ENCODE assay signal across 9 cellular contexts in the genomic region with DNA sequence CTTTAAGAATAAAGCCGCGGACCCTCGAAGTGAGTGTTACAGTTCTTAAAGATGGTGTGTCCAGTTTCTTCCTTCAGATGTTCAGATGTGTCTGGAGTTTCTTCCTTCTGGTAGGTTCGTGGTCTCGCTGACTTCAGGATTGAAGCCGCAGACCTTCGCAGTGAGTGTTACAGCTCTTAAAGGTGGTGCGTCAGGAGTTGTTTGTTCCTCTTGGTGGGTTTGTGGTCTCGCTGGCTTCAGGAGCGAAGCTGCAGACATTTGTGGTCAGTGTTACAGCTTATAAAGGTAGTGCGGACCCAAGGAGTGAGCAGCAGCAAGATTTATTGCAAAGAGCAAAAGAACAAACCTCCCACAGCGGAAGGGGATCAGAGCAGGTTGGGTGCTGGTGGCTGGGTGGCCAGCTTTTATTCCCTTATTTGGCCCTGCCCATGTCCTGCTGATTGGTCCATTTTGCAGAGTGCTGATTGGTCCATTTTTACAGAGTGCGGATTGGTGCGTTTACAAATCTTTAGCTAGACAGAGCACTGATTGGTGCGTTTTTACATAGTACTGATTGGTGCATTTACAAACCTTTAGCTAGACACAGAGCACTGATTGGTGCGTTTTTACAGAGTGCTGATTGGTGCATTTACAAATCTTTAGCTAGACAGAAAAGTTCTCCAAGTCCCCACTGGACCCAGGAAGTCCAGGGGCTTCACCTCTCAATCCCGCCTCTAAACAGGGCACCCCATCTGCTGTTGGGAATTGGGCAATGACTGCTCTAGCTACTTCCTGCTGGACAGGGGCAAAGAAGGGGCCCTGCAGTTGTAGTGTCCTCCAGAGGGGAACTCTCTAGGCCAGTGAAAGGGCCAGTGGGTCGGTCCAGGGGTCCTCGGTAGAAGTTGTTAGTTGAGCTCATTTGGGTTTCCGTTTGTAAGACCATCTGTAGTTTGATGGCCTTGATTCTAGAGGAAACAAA. TPM values are rescaled to one million over a fixed set of nuclear protein-coding genes. Genes with fewer than 3 reads are reported as not detected.
DNase-seq lines count a peak whose midpoint lies in the region; ATAC-seq, FAIRE-seq and TF ChIP-seq lines count a peak whose summit lies in the region.
"Not testable (repeated sequence)": the region's sequence is repeated elsewhere in the genome, so short reads cannot be mapped to it uniquely, and the experiment has no call there.
"Had no signal": no experiment of that assay in that cellular context is flagged by ENCODE, and none has a peak within 500 bp of the region (broad histone marks: within the 10 kb centered on the region; RNA-seq: fewer than 3 reads in every experiment).

No MANE protein-coding gene starts in this region.

- WGBS in esophagus muscularis mucosa = 89% methylated on average over 17 of the region's 20 CpGs

- not testable (repeated sequence) for TF ChIP-seq EP300 in esophagus muscularis mucosa (IDR thresholded peaks at IDR 0.05)

- H3K4me3 Mint-ChIP-seq in activated naive CD8-positive, alpha-beta T cell treated with anti-CD3 and anti-CD28 coated beads, Interleukin-2, amount 10 ng/mL, durations not matched to agents 7 days and 5 days = peak overlapping the region; percentile 87
- peak overlapping the region; percentile 89 to 97 (median 96) for H3K4me3 Mint-ChIP-seq in naive thymus-derived CD8-positive, alpha-beta T cell

- H3K36me3 Mint-ChIP-seq in activated naive CD8-positive, alpha-beta T cell treated with anti-CD3 and anti-CD28 coated beads, Interleukin-2, amount 10 ng/mL, durations not matched to agents 7 days and 5 days = peaks cover 40% of the 10 kb centered on the region
- peaks cover 11 to 28% (median 14%) of the 10 kb centered on the region in 3 donors for H3K36me3 Mint-ChIP-seq in naive thymus-derived CD8-positive, alpha-beta T cell

- not testable (repeated sequence) for H3K9me3 Mint-ChIP-seq in activated naive CD8-positive, alpha-beta T cell treated with anti-CD3 and anti-CD28 coated beads, Interleukin-2, amount 10 ng/mL, durations not matched to agents 7 days and 5 days; naive thymus-derived CD8-positive, alpha-beta T cell

- not testable (repeated sequence) for BruUV-seq in A673 (replicated peaks; lab: Mats Ljungman, UMichigan)

- H3K36me3 ChIP-seq in A673 (ENCODE audit: insufficient read depth, low read length, poor library complexity, severe bottlenecking); esophagus muscularis mucosa: not testable (repeated sequence)

- not testable (repeated sequence) for H3K4me1 ChIP-seq in A673 (ENCODE audit: insufficient read depth, low read length, poor library complexity, severe bottlenecking)
- H3K4me1 ChIP-seq in esophagus muscularis mucosa = peaks cover 33 to 61% (median 56%) of the 10 kb centered on the region in 4 donors

- peak overlapping the region; percentile 81 for H3K27ac ChIP-seq in A673 (ENCODE audit: low read depth, low read length, poor library complexity, severe bottlenecking)
- peak overlapping the region; percentile 97 for H3K27ac ChIP-seq in VCaP
- H3K27ac ChIP-seq in esophagus muscularis mucosa (replicated peaks in 1 of 4) = not testable (repeated sequence)

- H3K4me1 Mint-ChIP-seq in activated naive CD8-positive, alpha-beta T cell treated with anti-CD3 and anti-CD28 coated beads, Interleukin-2, amount 10 ng/mL, durations not matched to agents 7 days and 5 days = peaks cover 50% of the 10 kb centered on the region
- peaks cover 42 to 75% (median 66%) of the 10 kb centered on the region in 4 donors for H3K4me1 Mint-ChIP-seq in naive thymus-derived CD8-positive, alpha-beta T cell

- not testable (repeated sequence) for H3K27me3 ChIP-seq in A673 (replicated peaks; ENCODE audit: insufficient read depth, low read depth, low read length, poor library complexity); esophagus muscularis mucosa

- not testable (repeated sequence) for H3K9me3 ChIP-seq in A673 (ENCODE audit: low read depth, low read length, poor library complexity, severe bottlenecking); esophagus muscularis mucosa

- POLR2A ChIA-PET in A673 (lab: Charles Lee; ENCODE audit: low non-redundant PET) = not testable (repeated sequence)
- POLR2A ChIA-PET in activated naive CD8-positive, alpha-beta T cell treated with anti-CD3 and anti-CD28 coated beads, Interleukin-2, amount 10 ng/mL, durations not matched to agents 7 days and 5 days (lab: Charles Lee) = interaction anchor here (0.7 kb wide), 3 partner anchors 11 to 347 kb away, joined by 3 to 5 read pairs (median 3); no protein-coding TSS in a partner anchor
- POLR2A ChIA-PET in naive thymus-derived CD8-positive, alpha-beta T cell (lab: Charles Lee) = interaction anchor here (0.6 to 2.5 kb wide), 7 partner anchors 17 to 484 kb away, joined by 3 to 25 read pairs (median 4); a partner anchor contains a TSS

- H3K27me3 Mint-ChIP-seq in activated naive CD8-positive, alpha-beta T cell treated with anti-CD3 and anti-CD28 coated beads, Interleukin-2, amount 10 ng/mL, durations not matched to agents 7 days and 5 days; naive thymus-derived CD8-positive, alpha-beta T cell: not testable (repeated sequence)

- peak overlapping the region; percentile 91 for H3K27ac Mint-ChIP-seq in activated naive CD8-positive, alpha-beta T cell treated with anti-CD3 and anti-CD28 coated beads, Interleukin-2, amount 10 ng/mL, durations not matched to agents 7 days and 5 days
- peak overlapping the region; percentile 92 to 98 (median 96) for H3K27ac Mint-ChIP-seq in naive thymus-derived CD8-positive, alpha-beta T cell

- CTCF ChIA-PET in A673 (lab: Charles Lee) = interaction anchor here (0.6 kb wide), 1 partner anchor 43 kb away, joined by 10 read pairs; no protein-coding TSS in a partner anchor

- intact Hi-C loops in A673 (cut with micrococcal nuclease; ENCODE audit: unreplicated experiment) = loop anchor here (5.0 kb wide), 1 partner anchor 279 kb away; a partner anchor contains a TSS
- intact Hi-C loops in esophagus muscularis mucosa (cut with DNase I) = not testable (repeated sequence)

- TF ChIP-seq POLR2A in GM12891 (IDR thresholded peaks at IDR 0.05; ENCODE audit: low read depth, low read length) = peak; percentile 90
- not testable (repeated sequence) for TF ChIP-seq POLR2A in esophagus muscularis mucosa (IDR thresholded peaks at IDR 0.05; ENCODE audit: low read depth)

- ATAC-seq in activated naive CD8-positive, alpha-beta T cell treated with anti-CD3 and anti-CD28 coated beads, Interleukin-2, amount 10 ng/mL, durations not matched to agents 7 days and 5 days (ENCODE audit: low read depth) = peak; percentile 4
- ATAC-seq in naive thymus-derived CD8-positive, alpha-beta T cell = peak; percentile 12 to 28

- not testable (repeated sequence) for TF ChIP-seq CTCF in A673 (conservative IDR thresholded peaks at IDR 0.05; ENCODE audit: low read depth, low read length); VCaP (conservative IDR thresholded peaks at IDR 0.05); esophagus muscularis mucosa (IDR thresholded peaks at IDR 0.05)

- H3K4me3 ChIP-seq in A673 (ENCODE audit: low read depth, low read length, poor library complexity, severe bottlenecking) = peak overlapping the region; percentile 62
- H3K4me3 ChIP-seq in esophagus muscularis mucosa = peak overlapping the region; percentile 72 to 90 (median 88)

- FAIRE-seq in GM12891 (lab: Jason Lieb, UNC) = not testable (repeated sequence)

- not testable (repeated sequence) for DNase-seq in A673 (ENCODE audit: low spot score); GM12891 (ENCODE audit: insufficient read length, low spot score); esophagus muscularis mucosa (ENCODE audit: extremely low spot score)
- DNase-seq in NCI-H82 (lab: John Stamatoyannopoulos, UW) = peak; percentile 53
- peak; percentile 43 for DNase-seq in activated naive CD8-positive, alpha-beta T cell treated with anti-CD3 and anti-CD28 coated beads, Interleukin-2, amount 10 ng/mL, durations not matched to agents 7 days and 5 days
- DNase-seq in naive thymus-derived CD8-positive, alpha-beta T cell = peak in 8 of 10 donors; percentile 35 to 70 (median 58)
- peak; percentile 10 to 15 for DNase-seq in stimulated activated CD4-positive, alpha-beta T cell treated with anti-CD3 and anti-CD28 coated beads, Interleukin-4, amount 100 ng/mL, for 4 hours

TF ChIP-seq in GM12891, 5 proteins besides CTCF, POLR2A, EP300 and RAD21:
- peak; percentile 81 for TF ChIP-seq POLR2AphosphoS5 (IDR thresholded peaks at IDR 0.05; ENCODE audit: low read depth, low read length)
- peak; percentile 57; the same call in 1 of the 2 replicates for TF ChIP-seq TAF1 (IDR thresholded peaks at IDR 0.05; ENCODE audit: low read depth, low read length)

RNA-seq across cellular contexts. Expression of a gene that starts 1.8 kb away (rescaled TPM):
- 17.8 and 18.7 TPM in 2 replicates for total RNA-seq in A673 (2021)
- 7.2 TPM for polyA plus RNA-seq in GM12891 (2012; ENCODE audit: low read depth, missing spikeins)
- 10 to 100 TPM; 15.2 to 15.4 TPM for total RNA-seq in activated naive CD8-positive, alpha-beta T cell treated with anti-CD3 and anti-CD28 coated beads, Interleukin-2, amount 10 ng/mL, durations not matched to agents 7 days and 5 days
- total RNA-seq in esophagus muscularis mucosa = 10 to 100 TPM in 2 of 4 donors, 1 to 10 TPM in 2; 5.4 to 13.3 (median 9.0) TPM
- total RNA-seq in naive thymus-derived CD8-positive, alpha-beta T cell = 10 to 100 TPM; 11.2 to 11.5 TPM
- 1 to 10 TPM; 2.5 to 2.7 (median 2.5) TPM for polyA plus RNA-seq in naive thymus-derived CD8-positive, alpha-beta T cell

RNA-seq across cellular contexts. Expression of a gene that starts 17.8 kb away (rescaled TPM):
- total RNA-seq in A673 (2021) (0.13 and 0.15 TPM in 2 replicates), esophagus muscularis mucosa (1 to 10 TPM; 1.5 to 5.5 (median 3.9) TPM)
- 0.08 TPM for polyA plus RNA-seq in GM12891 (2012; ENCODE audit: low read depth, missing spikeins)
- total RNA-seq in activated naive CD8-positive, alpha-beta T cell treated with anti-CD3 and anti-CD28 coated beads, Interleukin-2, amount 10 ng/mL, durations not matched to agents 7 days and 5 days = under 1 TPM; 0.47 to 0.79 TPM
- total RNA-seq in naive thymus-derived CD8-positive, alpha-beta T cell = under 1 TPM; 0.16 to 0.36 TPM
- under 1 TPM; 0.19 to 0.23 (median 0.20) TPM for polyA plus RNA-seq in naive thymus-derived CD8-positive, alpha-beta T cell

RNA-seq across cellular contexts. Expression of a gene that starts 18.4 kb away (rescaled TPM):
- total RNA-seq in A673 (2021) = 25.0 and 27.8 TPM in 2 replicates
- 13.1 TPM for polyA plus RNA-seq in GM12891 (2012; ENCODE audit: low read depth, missing spikeins)
- 10 to 100 TPM; 43.4 to 48.8 TPM for total RNA-seq in activated naive CD8-positive, alpha-beta T cell treated with anti-CD3 and anti-CD28 coated beads, Interleukin-2, amount 10 ng/mL, durations not matched to agents 7 days and 5 days
- 10 to 100 TPM; 43.2 to 58.1 (median 46.8) TPM for total RNA-seq in esophagus muscularis mucosa
- total RNA-seq in naive thymus-derived CD8-positive, alpha-beta T cell = 10 to 100 TPM; 34.1 to 34.2 TPM
- 10 to 100 TPM in 2 of 3 donors, 1 to 10 TPM in 1; 9.0 to 17.1 (median 12.1) TPM for polyA plus RNA-seq in naive thymus-derived CD8-positive, alpha-beta T cell

RNA-seq across cellular contexts. Expression of a gene that starts 26.1 kb away (rescaled TPM):
- 0.26 and 0.64 TPM in 2 replicates for total RNA-seq in A673 (2021)
- polyA plus RNA-seq in GM12891 (2012; ENCODE audit: low read depth, missing spikeins) = 4.7 TPM
- under 1 TPM; 0.26 to 0.42 TPM for total RNA-seq in activated naive CD8-positive, alpha-beta T cell treated with anti-CD3 and anti-CD28 coated beads, Interleukin-2, amount 10 ng/mL, durations not matched to agents 7 days and 5 days
- total RNA-seq in esophagus muscularis mucosa = 1 to 10 TPM in 2 of 4 donors, under 1 TPM in 1, not detected in 1; 0.83 to 1.6 (median 1.3) TPM
- total RNA-seq in naive thymus-derived CD8-positive, alpha-beta T cell = under 1 TPM; 0.60 to 0.70 TPM
- polyA plus RNA-seq in naive thymus-derived CD8-positive, alpha-beta T cell = under 1 TPM; 0.06 to 0.18 (median 0.13) TPM
- total RNA-seq: Right ventricle myocardium inferior had no signal
